In genomic region chr5:84292000-84292642, GRCh38 we compare ENCODE assay signal across 25 cellular contexts.
"Had no signal": no experiment of that assay in that cellular context is flagged by ENCODE, and none has a peak within 500 bp of the region (broad histone marks: within the 10 kb centered on the region; RNA-seq: fewer than 3 reads in every experiment).

No MANE protein-coding gene starts in this region.

- H3K27me3 ChIP-seq: esophagus squamous epithelium, heart right ventricle, suprapubic skin, transverse colon, uterus had no signal

- H3K27me3 Mint-ChIP-seq: activated CD4-positive, alpha-beta T cell treated with anti-CD3 and anti-CD28 coated beads, Interleukin-2, amount 10 ng/mL, durations not matched to agents 7 days and 5 days; activated CD8-positive, alpha-beta memory T cell treated with anti-CD3 and anti-CD28 coated beads, Interleukin-2, amount 10 ng/mL, durations not matched to agents 7 days and 5 days; activated CD8-positive, alpha-beta T cell treated with anti-CD3 and anti-CD28 coated beads for 36 hours; activated naive CD4-positive, alpha-beta T cell treated with anti-CD3 and anti-CD28 coated beads, Interleukin-2, amount 50 U/mL, for 24 hours; central memory CD8-positive, alpha-beta T cell; stimulated activated naive CD8-positive, alpha-beta T cell treated with anti-CD3 and anti-CD28 coated beads, Interleukin-15, Interleukin-2, amounts not matched to agents 100 ng/mL and 50 ng/mL, for 24 hours had no signal

- H3K27ac ChIP-seq: coronary artery, esophagus squamous epithelium, heart right ventricle, lower lobe of right lung, prostate gland, suprapubic skin, transverse colon, uterus, WERI-Rb-1 had no signal

- H3K4me1 Mint-ChIP-seq: activated naive CD4-positive, alpha-beta T cell treated with anti-CD3 and anti-CD28 coated beads, Interleukin-2, amount 50 U/mL, for 24 hours; central memory CD8-positive, alpha-beta T cell; natural killer cell had no signal

- H3K36me3 ChIP-seq: esophagus squamous epithelium, heart right ventricle, lower lobe of right lung, prostate gland, suprapubic skin, transverse colon, uterus, WERI-Rb-1 had no signal

- H3K36me3 Mint-ChIP-seq: activated CD8-positive, alpha-beta memory T cell treated with anti-CD3 and anti-CD28 coated beads, Interleukin-2, amount 10 ng/mL, durations not matched to agents 7 days and 5 days; activated naive CD4-positive, alpha-beta T cell treated with anti-CD3 and anti-CD28 coated beads, Interleukin-2, amount 50 U/mL, for 24 hours; natural killer cell had no signal

- FAIRE-seq: keratinocyte had no signal

- ATAC-seq: activated CD8-positive, alpha-beta memory T cell treated with anti-CD3 and anti-CD28 coated beads, Interleukin-2, amount 10 ng/mL, durations not matched to agents 7 days and 5 days; activated CD8-positive, alpha-beta T cell treated with anti-CD3 and anti-CD28 coated beads for 36 hours; heart right ventricle; lower lobe of right lung; natural killer cell; right cardiac atrium had no signal

- DNase-seq: activated CD4-positive, alpha-beta T cell treated with anti-CD3 and anti-CD28 coated beads, Interleukin-2, amount 10 ng/mL, durations not matched to agents 7 days and 5 days; activated CD4-positive, CD25-positive, alpha-beta regulatory T cell treated with anti-CD3 and anti-CD28 coated beads, Interleukin-2, amount 50 U/mL, for 72 hours; activated CD8-positive, alpha-beta memory T cell treated with anti-CD3 and anti-CD28 coated beads, Interleukin-2, amount 10 ng/mL, durations not matched to agents 7 days and 5 days; activated CD8-positive, alpha-beta T cell treated with anti-CD3 and anti-CD28 coated beads for 36 hours; activated gamma-delta T cell; activated T-cell treated with anti-CD3 and anti-CD28 coated beads for 4 hours; aorta; endodermal cell; esophagus squamous epithelium; heart right ventricle; lower lobe of right lung; natural killer cell; right cardiac atrium; stimulated activated CD4-positive, alpha-beta T cell treated with anti-CD3 and anti-CD28 coated beads, Interleukin-12 subunit alpha, Interleukin-12 subunit beta, amount 100 ng/mL, for 4 hours; transverse colon; uterus; WERI-Rb-1 had no signal

- H3K4me3 Mint-ChIP-seq: activated CD4-positive, alpha-beta T cell treated with anti-CD3 and anti-CD28 coated beads, Interleukin-2, amount 10 ng/mL, durations not matched to agents 7 days and 5 days; activated CD8-positive, alpha-beta memory T cell treated with anti-CD3 and anti-CD28 coated beads, Interleukin-2, amount 10 ng/mL, durations not matched to agents 7 days and 5 days; activated CD8-positive, alpha-beta T cell treated with anti-CD3 and anti-CD28 coated beads for 36 hours; activated naive CD4-positive, alpha-beta T cell treated with anti-CD3 and anti-CD28 coated beads, Interleukin-2, amount 50 U/mL, for 24 hours; activated T-helper 1 cell treated with anti-CD3 and anti-CD28 coated beads, Interleukin-12 subunit alpha, Interleukin-12 subunit beta, Interleukin-2, Interleukin-4 antibody, amounts not matched to agents 30 ng/mL and 10 ng/mL and 1 ng/mL, durations not matched to agents 14 hours and 24 hours and 36 hours; central memory CD8-positive, alpha-beta T cell; endodermal cell; natural killer cell; stimulated activated naive CD8-positive, alpha-beta T cell treated with anti-CD3 and anti-CD28 coated beads, Interleukin-15, Interleukin-2, amounts not matched to agents 100 ng/mL and 50 ng/mL, for 24 hours had no signal

- H3K4me1 ChIP-seq: esophagus squamous epithelium, lower lobe of right lung, prostate gland, suprapubic skin, transverse colon, uterus had no signal

- H3K9me3 ChIP-seq: esophagus squamous epithelium, heart right ventricle, lower lobe of right lung, prostate gland, suprapubic skin, transverse colon, uterus had no signal

- H3K4me3 ChIP-seq: coronary artery, esophagus squamous epithelium, heart right ventricle, lower lobe of right lung, prostate gland, suprapubic skin, transverse colon, uterus had no signal

- H3K27ac Mint-ChIP-seq: activated CD4-positive, alpha-beta T cell treated with anti-CD3 and anti-CD28 coated beads, Interleukin-2, amount 10 ng/mL, durations not matched to agents 7 days and 5 days; activated CD8-positive, alpha-beta memory T cell treated with anti-CD3 and anti-CD28 coated beads, Interleukin-2, amount 10 ng/mL, durations not matched to agents 7 days and 5 days; activated CD8-positive, alpha-beta T cell treated with anti-CD3 and anti-CD28 coated beads for 36 hours; activated naive CD4-positive, alpha-beta T cell treated with anti-CD3 and anti-CD28 coated beads, Interleukin-2, amount 50 U/mL, for 24 hours; activated T-helper 1 cell treated with anti-CD3 and anti-CD28 coated beads, Interleukin-12 subunit alpha, Interleukin-12 subunit beta, Interleukin-2, Interleukin-4 antibody, amounts not matched to agents 30 ng/mL and 10 ng/mL and 1 ng/mL, durations not matched to agents 14 hours and 24 hours and 36 hours; endodermal cell; natural killer cell; stimulated activated naive CD8-positive, alpha-beta T cell treated with anti-CD3 and anti-CD28 coated beads, Interleukin-15, Interleukin-2, amounts not matched to agents 100 ng/mL and 50 ng/mL, for 24 hours had no signal

- H3K9me3 Mint-ChIP-seq: activated CD4-positive, alpha-beta T cell treated with anti-CD3 and anti-CD28 coated beads, Interleukin-2, amount 10 ng/mL, durations not matched to agents 7 days and 5 days; activated CD8-positive, alpha-beta T cell treated with anti-CD3 and anti-CD28 coated beads for 36 hours; activated naive CD4-positive, alpha-beta T cell treated with anti-CD3 and anti-CD28 coated beads, Interleukin-2, amount 50 U/mL, for 24 hours; activated T-helper 1 cell treated with anti-CD3 and anti-CD28 coated beads, Interleukin-12 subunit alpha, Interleukin-12 subunit beta, Interleukin-2, Interleukin-4 antibody, amounts not matched to agents 30 ng/mL and 10 ng/mL and 1 ng/mL, durations not matched to agents 14 hours and 24 hours and 36 hours; endodermal cell had no signal
